20 cellular contexts compared by ENCODE assay signal in genomic region chr18:49911414-49911813, GRCh38.
A peak's percentile ranks its signal among the peaks of the same experiment; 100 is the strongest.
DNase-seq lines count a peak whose midpoint lies in the region; ATAC-seq and TF ChIP-seq lines count a peak whose summit lies in the region.
"Had no signal": no experiment of that assay in that cellular context is flagged by ENCODE, and none has a peak within 500 bp of the region (broad histone marks: within the 10 kb centered on the region; RNA-seq: fewer than 3 reads in every experiment).

No MANE protein-coding gene starts in this region.

- H3K27me3 Mint-ChIP-seq in endodermal cell (ENCODE audit: insufficient read depth) = peaks cover 96% of the 10 kb centered on the region
- no peaks in the 10 kb centered on the region for H3K27me3 Mint-ChIP-seq in Calu3 (ENCODE audit: unreplicated experiment)
- H3K27me3 Mint-ChIP-seq: type B pancreatic cell had no signal

- CTCF ChIA-PET in Calu3 (lab: Charles Lee) = no interaction called here

- H3K4me3 ChIP-seq in HUES48 (ENCODE audit: low read depth, low read length) = no peak overlapping the region
- H3K4me3 ChIP-seq in endodermal cell (ENCODE audit: low read length) = no peak overlapping the region
- H3K4me3 ChIP-seq: breast epithelium, Peyer's patch, SJSA1, spleen had no signal

- no peaks in the 10 kb centered on the region for H3K9me3 ChIP-seq in HUES48 (ENCODE audit: control insufficient read depth, insufficient read depth, low read length)
- peaks cover 17% of the 10 kb centered on the region for H3K9me3 ChIP-seq in endodermal cell (ENCODE audit: control insufficient read depth, low read length)
- H3K9me3 ChIP-seq: breast epithelium, Peyer's patch, SJSA1 had no signal

- H3K9me3 Mint-ChIP-seq in endodermal cell (peaks cover 23% of the 10 kb centered on the region), Calu3 (ENCODE audit: low read depth, unreplicated experiment) (no peaks in the 10 kb centered on the region)
- H3K9me3 Mint-ChIP-seq: type B pancreatic cell had no signal

- WGBS in endodermal cell (ENCODE audit: insufficient coverage in 1 of 2, insufficient read length in 1 of 2), 2 experiments = 12 to 13% methylated on average over 3 of the region's 3 CpGs

- BruUV-seq in Calu3 (replicated peaks; lab: Mats Ljungman, UMichigan) = no TSS peak

- H3K9ac ChIP-seq in HUES48 (ENCODE audit: low read depth, low read length) (no peak overlapping the region), endodermal cell (ENCODE audit: extremely low read depth, low read length, poor library complexity, severe bottlenecking) (no peak overlapping the region)

- H3K36me3 ChIP-seq in HUES48 (ENCODE audit: control insufficient read depth, insufficient read depth, low read length) = no peaks in the 10 kb centered on the region
- no peaks in the 10 kb centered on the region for H3K36me3 ChIP-seq in endodermal cell (ENCODE audit: control insufficient read depth, insufficient read depth, low read length)
- H3K36me3 ChIP-seq: breast epithelium, SJSA1, spleen had no signal

- H3K4me1 ChIP-seq in HUES48 (ENCODE audit: control insufficient read depth, insufficient read depth, low read length) (peaks cover 10% of the 10 kb centered on the region), endodermal cell (ENCODE audit: control insufficient read depth, insufficient read depth, low read length) (peaks cover 26% of the 10 kb centered on the region)
- H3K4me1 ChIP-seq: breast epithelium, Peyer's patch, SJSA1 had no signal

- no peak for TF ChIP-seq CTCF in endodermal cell (conservative IDR thresholded peaks at IDR 0.05)
- TF ChIP-seq CTCF in Calu3 (IDR thresholded peaks at IDR 0.05; ENCODE audit: unreplicated experiment) = no peak

- intact Hi-C loops in Calu3 (cut with micrococcal nuclease; ENCODE audit: unreplicated experiment) = no loop called here

- H3K4me1 Mint-ChIP-seq in endodermal cell (peaks cover 48% of the 10 kb centered on the region), Calu3 (ENCODE audit: low read depth, unreplicated experiment) (no peaks in the 10 kb centered on the region)
- H3K4me1 Mint-ChIP-seq: CD14-positive monocyte had no signal

- peak; percentile 19 for DNase-seq in DMS153 treated with DMSO at 0.1 percent for 48 hours (lab: John Stamatoyannopoulos, UW; ENCODE audit: unreplicated experiment)
- peak; percentile 83 for DNase-seq in NCI-H345 (lab: John Stamatoyannopoulos, UW)
- peak; percentile 77 for DNase-seq in endodermal cell
- DNase-seq in activated effector memory CD4-positive, alpha-beta T cell treated with anti-CD3 and anti-CD28 coated beads, Interleukin-2, amount 50 U/mL, for 16 hours = no peak
- no peak for DNase-seq in SW 1271 (lab: John Stamatoyannopoulos, UW)
- no peak for DNase-seq in Calu3
- DNase-seq: activated effector memory CD4-positive, alpha-beta T cell treated with Interleukin-2 at 50 U/mL for 16 hours; EL; hippocampal formation; NCI-H2029; Peyer's patch; spleen; stimulated activated CD4-positive, alpha-beta T cell treated with anti-CD3 and anti-CD28 coated beads, Interleukin-4, amount 100 ng/mL, for 4 hours had no signal

- H3K27me3 ChIP-seq in HUES48 (ENCODE audit: control insufficient read depth, insufficient read depth, low read length) (no peaks in the 10 kb centered on the region; the same call in 1 of the 2 replicates), endodermal cell (ENCODE audit: control insufficient read depth, insufficient read depth, low read length, poor library complexity, severe bottlenecking) (peaks cover 21% of the 10 kb centered on the region)
- H3K27me3 ChIP-seq: breast epithelium, Peyer's patch, SJSA1 had no signal

- no peak for ATAC-seq in HG03045 (IDR thresholded peaks at IDR 0.05; ENCODE audit: unreplicated experiment)

- H3K4me3 Mint-ChIP-seq in endodermal cell (no peak overlapping the region), Calu3 (ENCODE audit: low read depth, unreplicated experiment) (no peak overlapping the region)
- H3K4me3 Mint-ChIP-seq: CD14-positive monocyte; T-helper 1 cell treated with Interleukin-12 subunit alpha and Interleukin-12 subunit beta and Interleukin-4 antibody, amounts not matched to agents 30 μg/mL and 1 μg/mL, for 36 hours; type B pancreatic cell had no signal

- H3K27ac ChIP-seq in HUES48 (ENCODE audit: low read depth, low read length) (peak overlapping the region; percentile 65), endodermal cell (ENCODE audit: low read depth, low read length) (no peak overlapping the region)
- H3K27ac ChIP-seq: breast epithelium, Peyer's patch, SJSA1, spleen had no signal

- H3K36me3 Mint-ChIP-seq in endodermal cell (ENCODE audit: low read depth) (peaks cover 6% of the 10 kb centered on the region), Calu3 (ENCODE audit: insufficient read depth, unreplicated experiment) (peaks cover 14% of the 10 kb centered on the region)
- H3K36me3 Mint-ChIP-seq: CD14-positive monocyte had no signal

- H3K27ac Mint-ChIP-seq in endodermal cell (peak overlapping the region; percentile 78), Calu3 (ENCODE audit: unreplicated experiment) (no peak overlapping the region)
- H3K27ac Mint-ChIP-seq: T-helper 1 cell treated with Interleukin-12 subunit alpha and Interleukin-12 subunit beta and Interleukin-4 antibody, amounts not matched to agents 30 μg/mL and 1 μg/mL, for 36 hours; type B pancreatic cell had no signal

Comparison
In these comparisons a context has a peak if more than half of its experiments do, and no peak if none do; other contexts are left out.
1. DNase-seq: peak in DMS153 treated with DMSO at 0.1 percent for 48 hours (single experiment), NCI-H345 (single experiment) and endodermal cell (single experiment); none in activated effector memory CD4-positive, alpha-beta T cell treated with anti-CD3 and anti-CD28 coated beads, Interleukin-2, amount 50 U/mL, for 16 hours (single experiment), SW 1271 (0 of 2) and Calu3 (single experiment).